11 cellular contexts compared by ENCODE assay signal in the genomic region with DNA sequence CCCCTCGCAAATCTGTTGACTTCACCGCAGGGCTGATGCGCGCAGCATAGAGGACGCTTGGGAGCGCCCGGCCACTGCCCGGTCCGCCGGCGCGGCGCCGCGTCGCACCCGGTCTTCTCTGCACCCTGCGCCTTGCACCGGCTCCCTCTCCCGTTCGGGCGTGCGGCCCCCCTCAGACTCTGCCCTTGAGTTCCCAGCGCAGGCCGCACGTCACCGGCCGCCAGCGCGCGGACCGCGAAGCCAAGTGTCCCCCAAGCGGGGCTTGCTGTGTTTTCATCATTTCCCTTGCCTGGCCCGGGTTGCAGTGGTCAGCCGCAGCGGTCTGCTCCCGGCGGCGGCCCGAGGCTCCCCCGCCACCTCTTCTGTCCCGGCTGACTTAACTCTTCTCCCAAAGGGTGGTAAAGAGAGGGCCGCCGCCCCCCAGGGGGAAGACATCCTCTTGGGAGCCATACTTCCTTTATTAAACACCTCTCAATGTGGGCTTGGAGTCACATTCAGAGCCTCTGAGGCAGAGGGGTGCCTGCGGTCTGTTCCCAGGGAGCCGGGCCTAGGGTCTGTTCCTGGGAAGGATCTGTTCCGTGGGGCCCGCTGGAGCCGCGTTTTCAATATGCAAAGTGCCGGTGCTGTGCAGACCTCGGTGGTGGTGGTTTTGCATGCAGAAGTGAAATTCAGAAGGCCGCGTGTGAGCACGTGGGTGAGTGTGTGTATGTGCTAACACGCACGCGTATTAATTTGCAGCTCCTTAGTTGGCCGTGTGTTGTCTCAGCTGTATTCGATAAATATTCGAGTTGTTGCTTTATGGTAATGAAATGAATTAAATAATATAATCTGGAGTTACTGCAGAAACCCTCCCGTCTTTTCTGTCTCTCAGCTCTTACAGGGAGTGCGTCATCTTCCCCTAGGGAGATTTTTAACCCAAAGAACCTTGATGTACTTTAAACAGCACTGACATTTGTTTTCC. TPM values are rescaled to one million over a fixed set of nuclear protein-coding genes. Genes with fewer than 3 reads are reported as not detected.
DNase-seq lines count a peak whose midpoint lies in the region; ATAC-seq and TF ChIP-seq lines count a peak whose summit lies in the region.
"Had no signal": no experiment of that assay in that cellular context is flagged by ENCODE, and none has a peak within 500 bp of the region (broad histone marks: within the 10 kb centered on the region; RNA-seq: fewer than 3 reads in every experiment).

No MANE protein-coding gene starts in this region.

- H3K9me3 Mint-ChIP-seq in brain: peaks cover 0 to 5% (median 4%) of the 10 kb centered on the region in 5 experiments
- H3K9me3 Mint-ChIP-seq in stimulated activated effector memory CD8-positive, alpha-beta T cell treated with anti-CD3 and anti-CD28 coated beads, Interleukin-12 subunit alpha, Interleukin-12 subunit beta, amount 100 ng/mL, for 72 hours: peaks cover 5% of the 10 kb centered on the region

- TF ChIP-seq CTCF in AG10803 (conservative IDR thresholded peaks at IDR 0.05; ENCODE audit: low read length) (no peak), brain (conservative IDR thresholded peaks at IDR 0.05) (no peak)

- H3K4me3 ChIP-seq in AG10803 (ENCODE audit: low read length) (peak overlapping the region; percentile 18), right cardiac atrium (ENCODE audit: low read length) (peak overlapping the region; percentile 0)
- H3K4me3 ChIP-seq: BLaER1 treated with 17β-estradiol and CSF1 and Interleukin-3, amounts not matched to agents 10 nM and 100 nM had no signal

- H3K9me3 ChIP-seq in right cardiac atrium (ENCODE audit: control insufficient read depth, low read length): no peaks in the 10 kb centered on the region

- H3K36me3 Mint-ChIP-seq in brain: peaks cover 65% of the 10 kb centered on the region
- no peaks in the 10 kb centered on the region for H3K36me3 Mint-ChIP-seq in stimulated activated effector memory CD8-positive, alpha-beta T cell treated with anti-CD3 and anti-CD28 coated beads, Interleukin-12 subunit alpha, Interleukin-12 subunit beta, amount 100 ng/mL, for 72 hours

- WGBS in right cardiac atrium: 41% methylated on average over 64 of the region's 64 CpGs

- H3K27me3 Mint-ChIP-seq in brain: peaks cover 6% of the 10 kb centered on the region

- peak overlapping the region; percentile 40 for H3K27ac ChIP-seq in right cardiac atrium (ENCODE audit: low read length)
- H3K27ac ChIP-seq: BLaER1 treated with 17β-estradiol and CSF1 and Interleukin-3, amounts not matched to agents 10 nM and 100 nM had no signal

- ATAC-seq in right cardiac atrium (peak; percentile 85 to 86), HG02870 (IDR thresholded peaks at IDR 0.05; ENCODE audit: unreplicated experiment) (no peak)
- no peak for ATAC-seq in stimulated activated effector memory CD8-positive, alpha-beta T cell treated with anti-CD3 and anti-CD28 coated beads, Interleukin-12 subunit alpha, Interleukin-12 subunit beta, amount 100 ng/mL, for 72 hours

- H3K4me1 ChIP-seq in right cardiac atrium (ENCODE audit: control insufficient read depth, insufficient read depth, low read length): peaks cover 7% of the 10 kb centered on the region
- H3K4me1 ChIP-seq: BLaER1 treated with 17β-estradiol and CSF1 and Interleukin-3, amounts not matched to agents 10 nM and 100 nM had no signal

- H3K27me3 ChIP-seq in right cardiac atrium (ENCODE audit: control insufficient read depth, insufficient read depth): no peaks in the 10 kb centered on the region
- H3K27me3 ChIP-seq: BLaER1 treated with 17β-estradiol and CSF1 and Interleukin-3, amounts not matched to agents 10 nM and 100 nM had no signal

- peak overlapping the region; percentile 71 to 84 (median 79) for H3K4me3 Mint-ChIP-seq in brain
- no peak overlapping the region for H3K4me3 Mint-ChIP-seq in stimulated activated effector memory CD8-positive, alpha-beta T cell treated with anti-CD3 and anti-CD28 coated beads, Interleukin-12 subunit alpha, Interleukin-12 subunit beta, amount 100 ng/mL, for 72 hours

- peak; percentile 49 for DNase-seq in AG10803 (ENCODE audit: low read depth)
- peak; percentile 57 to 79 (median 77) for DNase-seq in right cardiac atrium
- DNase-seq in posterior cingulate gyrus: peak in 9 of 10 donors; percentile 21 to 92 (median 49)
- DNase-seq in NCI-H524 (lab: John Stamatoyannopoulos, UW): no peak
- DNase-seq in UCSD-AML1 (lab: John Stamatoyannopoulos, UW; ENCODE audit: unreplicated experiment): no peak
- DNase-seq in stimulated activated effector memory CD8-positive, alpha-beta T cell treated with anti-CD3 and anti-CD28 coated beads, Interleukin-12 subunit alpha, Interleukin-12 subunit beta, amount 100 ng/mL, for 72 hours (ENCODE audit: low spot score in 2 of 2): no peak
- DNase-seq: effector memory CD4-positive, alpha-beta T cell; NCI-H2081 treated with DMSO at 0.1 percent for 48 hours had no signal

- H3K27ac Mint-ChIP-seq in brain: peak overlapping the region; percentile 88 to 93 (median 90)
- H3K27ac Mint-ChIP-seq in stimulated activated effector memory CD8-positive, alpha-beta T cell treated with anti-CD3 and anti-CD28 coated beads, Interleukin-12 subunit alpha, Interleukin-12 subunit beta, amount 100 ng/mL, for 72 hours: no peak overlapping the region

- peaks cover 74% of the 10 kb centered on the region for H3K4me1 Mint-ChIP-seq in brain
- no peaks in the 10 kb centered on the region for H3K4me1 Mint-ChIP-seq in stimulated activated effector memory CD8-positive, alpha-beta T cell treated with anti-CD3 and anti-CD28 coated beads, Interleukin-12 subunit alpha, Interleukin-12 subunit beta, amount 100 ng/mL, for 72 hours

- intact Hi-C loops in right cardiac atrium (cut with DNase I) (no loop called here), posterior cingulate gyrus (cut with DNase I) (no loop called here)

RNA-seq across cellular contexts. Expression of gene PBX1, which starts 17.6 kb away (rescaled TPM):
- polyA plus RNA-seq in brain (ENCODE audit: insufficient read depth, low read depth, low replicate concordance) (72.1 TPM), right cardiac atrium (19.8 TPM)
- 10 to 100 TPM; 75.7 to 81.6 (median 77.8) TPM for total RNA-seq in right cardiac atrium

Comparison
In these comparisons a context has a peak if more than half of its experiments do, and no peak if none do; other contexts are left out.
1. DNase-seq: peak in AG10803 (single experiment), right cardiac atrium (3 of 3) and posterior cingulate gyrus (9 of 10); none in NCI-H524 (0 of 2), UCSD-AML1 (single experiment) and stimulated activated effector memory CD8-positive, alpha-beta T cell treated with anti-CD3 and anti-CD28 coated beads, Interleukin-12 subunit alpha, Interleukin-12 subunit beta, amount 100 ng/mL, for 72 hours (0 of 2).
2. ATAC-seq: peak in right cardiac atrium (2 of 2); none in HG02870 (single experiment) and stimulated activated effector memory CD8-positive, alpha-beta T cell treated with anti-CD3 and anti-CD28 coated beads, Interleukin-12 subunit alpha, Interleukin-12 subunit beta, amount 100 ng/mL, for 72 hours (single experiment).